In the genomic region with DNA sequence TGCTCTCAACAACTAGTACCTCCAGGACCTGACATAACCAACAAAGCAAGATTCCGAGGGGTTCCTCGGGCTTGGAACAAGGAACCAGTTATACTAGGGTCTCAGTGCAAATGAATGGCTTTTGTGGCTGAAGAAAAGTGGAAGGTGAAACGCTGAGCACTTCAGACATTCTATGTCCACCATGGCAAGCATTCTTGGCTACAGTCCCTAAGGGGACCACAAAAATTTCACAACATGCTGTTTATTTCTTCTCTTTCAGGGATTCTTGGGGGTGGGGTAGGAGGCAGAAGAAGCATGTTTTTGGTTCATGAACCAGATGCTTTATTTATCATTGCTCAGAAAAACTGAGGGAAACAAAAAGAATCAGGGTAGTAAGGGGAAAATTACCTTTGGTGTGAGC, we compare ENCODE assay signal across 19 cellular contexts.
DNase-seq lines count a peak whose midpoint lies in the region; ATAC-seq, FAIRE-seq and TF ChIP-seq lines count a peak whose summit lies in the region.
"Had no signal": no experiment of that assay in that cellular context is flagged by ENCODE, and none has a peak within 500 bp of the region (broad histone marks: within the 10 kb centered on the region; RNA-seq: fewer than 3 reads in every experiment).

No MANE protein-coding gene starts in this region.

- no peak overlapping the region for H3K4me2 ChIP-seq in neuronal stem cell (ENCODE audit: insufficient read depth, low read length, poor library complexity, severe bottlenecking)

- no peak overlapping the region for H3K18ac ChIP-seq in neuronal stem cell (ENCODE audit: low read length)

- peak overlapping the region; percentile 2 for H2BK120ac ChIP-seq in neuronal stem cell (ENCODE audit: low read depth, low read length)

- H3K14ac ChIP-seq in neuronal stem cell (ENCODE audit: low read length): no peak overlapping the region

- FAIRE-seq in GM19239 (lab: Jason Lieb, UNC): no peak

- ATAC-seq in GM18511 (IDR thresholded peaks at IDR 0.05; ENCODE audit: unreplicated experiment): no peak

- no peaks in the 10 kb centered on the region for H3K9me3 ChIP-seq in neuronal stem cell (replicated peaks in 1 of 2; ENCODE audit: control insufficient read depth in 2 of 2, insufficient read depth in 1 of 2, low read depth in 1 of 2, low read length in 2 of 2)
- H3K9me3 ChIP-seq: BE2C had no signal

- peak overlapping the region; percentile 48 for H2BK12ac ChIP-seq in neuronal stem cell (ENCODE audit: low read length)

- H2AK5ac ChIP-seq in neuronal stem cell (ENCODE audit: low read depth, low read length): peak overlapping the region; percentile 12

- peak; percentile 45 for DNase-seq in AG20443 (ENCODE audit: low spot score)
- DNase-seq in MV-4-11 (lab: John Stamatoyannopoulos, UW): peak; percentile 44
- peak; percentile 11 for DNase-seq in brain microvascular endothelial cell
- DNase-seq in neuronal stem cell (ENCODE audit: low spot score): no peak
- no peak for DNase-seq in HUDEP-2 (lab: John Stamatoyannopoulos, UW; ENCODE audit: unreplicated experiment in 76 of 76)
- no peak for DNase-seq in activated CD4-positive, CD25-positive, alpha-beta regulatory T cell (lab: John Stamatoyannopoulos, UW)
- no peak for DNase-seq in GM19239 (ENCODE audit: insufficient read length, low spot score)
- DNase-seq: BE2C; Calu3; CD4-positive, alpha-beta T cell; DMS53; GM23248; KG1; NCI-H1048; NCI-H146; NCI-H2227 treated with DMSO at 0.1 percent for 48 hours; NCI-H524 treated with DMSO at 0.1 percent for 48 hours; SIG-M5 had no signal

- peaks cover 8 to 14% of the 10 kb centered on the region in 2 donors for H3K4me1 ChIP-seq in neuronal stem cell (ENCODE audit: control insufficient read depth in 2 of 2, insufficient read depth in 1 of 2, low read depth in 1 of 2, low read length in 2 of 2)
- H3K4me1 ChIP-seq: BE2C had no signal

- WGBS in neuronal stem cell (ENCODE audit: extremely low coverage in 2 of 2, insufficient read length in 2 of 2, insufficient replicate concordance in 1 of 2), 2 donors: no CpG with 5 or more reads among the region's 3 CpGs

- no peak for TF ChIP-seq CTCF in brain microvascular endothelial cell (IDR thresholded peaks at IDR 0.05; ENCODE audit: low read depth, low read length, missing control alignments)

- H3K23ac ChIP-seq in neuronal stem cell (ENCODE audit: low read depth, low read length, poor library complexity): no peak overlapping the region

- H3K4ac ChIP-seq in neuronal stem cell (ENCODE audit: low read length): no peak overlapping the region

- no peak overlapping the region for H2AFZ ChIP-seq in neuronal stem cell (ENCODE audit: low read length)
- H2AFZ ChIP-seq: GM23248 had no signal

- no peak overlapping the region for H4K91ac ChIP-seq in neuronal stem cell (ENCODE audit: low read depth, low read length, poor library complexity)

- in situ Hi-C loops in brain microvascular endothelial cell (cut with HindIII; ENCODE audit: low pct_ligation_motif_present, low sequenced_read_pairs): no loop called here

- H2BK15ac ChIP-seq in neuronal stem cell (ENCODE audit: low read length): no peak overlapping the region

- no peaks in the 10 kb centered on the region for H3K79me1 ChIP-seq in neuronal stem cell (ENCODE audit: low read depth, low read length)

- H3K36me3 ChIP-seq in brain microvascular endothelial cell (replicated peaks): no peaks in the 10 kb centered on the region
- H3K36me3 ChIP-seq in neuronal stem cell (replicated peaks in 1 of 2; ENCODE audit: control insufficient read depth in 2 of 2, insufficient read depth in 2 of 2, low read length in 2 of 2): no peaks in the 10 kb centered on the region
- H3K36me3 ChIP-seq: BE2C had no signal

- no peak overlapping the region for H3K9ac ChIP-seq in neuronal stem cell (ENCODE audit: low read depth, low read length, poor library complexity)
- H3K9ac ChIP-seq: GM23248 had no signal

- H3K27me3 ChIP-seq in brain microvascular endothelial cell (replicated peaks) (no peaks in the 10 kb centered on the region), neuronal stem cell (ENCODE audit: control insufficient read depth in 3 of 3, insufficient read depth in 3 of 3, low read depth in 1 of 3, low read length in 3 of 3) (no peaks in the 10 kb centered on the region)
- H3K27me3 ChIP-seq: BE2C had no signal

- H4K8ac ChIP-seq in neuronal stem cell (ENCODE audit: low read depth, low read length): no peak overlapping the region

- H3K4me3 ChIP-seq in brain microvascular endothelial cell (ENCODE audit: low read depth, low read length): no peak overlapping the region
- H3K4me3 ChIP-seq in neuronal stem cell (ENCODE audit: low read length in 2 of 2): no peak overlapping the region
- H3K4me3 ChIP-seq: GM23248 had no signal

- H2BK5ac ChIP-seq in neuronal stem cell (ENCODE audit: low read length): no peak overlapping the region

- H3K27ac ChIP-seq in brain microvascular endothelial cell (no peak overlapping the region), neuronal stem cell (replicated peaks; ENCODE audit: low read length) (peak overlapping the region; percentile 83)
- H3K27ac ChIP-seq: GM23248 had no signal

Comparison
In these comparisons a context has a peak if more than half of its experiments do, and no peak if none do; other contexts are left out.
1. DNase-seq: peak in AG20443 (single experiment), MV-4-11 (single experiment) and brain microvascular endothelial cell (single experiment); none in neuronal stem cell (single experiment), HUDEP-2 (0 of 76), activated CD4-positive, CD25-positive, alpha-beta regulatory T cell (0 of 4) and GM19239 (single experiment).